ENCODE assay signal across 8 cellular contexts in the genomic region with DNA sequence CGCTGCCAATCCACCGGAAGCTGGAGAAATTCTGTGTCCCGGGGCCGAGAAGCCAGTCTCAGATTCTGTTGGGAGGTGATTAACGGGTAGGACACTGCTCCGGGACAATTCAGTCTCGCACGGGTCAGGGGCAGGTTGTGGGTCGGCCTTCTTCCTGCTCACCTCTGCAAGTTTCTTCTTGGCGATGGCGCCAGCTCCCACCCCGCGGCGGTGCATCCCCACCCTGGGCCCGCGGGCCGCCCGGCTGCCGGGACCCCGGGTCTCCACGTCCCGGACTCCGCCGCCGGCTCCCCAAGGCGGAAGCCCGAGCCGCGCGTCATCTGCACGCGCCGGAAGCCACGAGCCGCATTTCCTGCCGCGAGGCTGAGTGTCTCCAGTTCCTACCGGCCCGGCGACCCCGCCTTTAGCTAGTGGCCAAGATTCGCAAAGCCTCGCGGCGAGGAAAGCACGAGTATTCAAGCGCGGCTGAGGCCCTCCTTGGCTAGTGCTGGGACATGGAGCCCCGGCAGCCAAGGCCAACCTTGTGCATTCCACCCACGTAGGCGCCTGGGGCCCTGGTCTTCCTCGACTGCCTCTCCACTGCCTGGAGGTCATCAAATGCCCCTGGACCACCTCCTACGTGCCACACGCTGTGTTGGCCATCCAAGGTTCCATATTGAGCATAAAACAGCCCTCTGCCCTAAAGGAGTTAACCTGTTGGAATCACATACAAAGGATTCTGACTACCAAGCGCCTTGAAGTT. TPM values are rescaled to one million over a fixed set of nuclear protein-coding genes. Genes with fewer than 3 reads are reported as not detected.
DNase-seq lines count a peak whose midpoint lies in the region; ATAC-seq and TF ChIP-seq lines count a peak whose summit lies in the region.

A gene with protein sequence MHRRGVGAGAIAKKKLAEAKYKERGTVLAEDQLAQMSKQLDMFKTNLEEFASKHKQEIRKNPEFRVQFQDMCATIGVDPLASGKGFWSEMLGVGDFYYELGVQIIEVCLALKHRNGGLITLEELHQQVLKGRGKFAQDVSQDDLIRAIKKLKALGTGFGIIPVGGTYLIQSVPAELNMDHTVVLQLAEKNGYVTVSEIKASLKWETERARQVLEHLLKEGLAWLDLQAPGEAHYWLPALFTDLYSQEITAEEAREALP (minus strand): TSS at position 324 of the 742 bp plus-strand sequence. CDS start 108 bp downstream, at position 216.

- H3K4me1 ChIP-seq in adipocyte (ENCODE audit: control insufficient read depth, insufficient read depth, low read length), result peaks cover 20% of the 10 kb centered on the region
- H3K4me1 ChIP-seq in trophoblast cell (ENCODE audit: control insufficient read depth in 1 of 2, insufficient read depth in 2 of 2, low read length in 2 of 2), result peaks cover 5 to 9% of the 10 kb centered on the region in 2 experiments
- peaks cover 0 to 28% (median 6%) of the 10 kb centered on the region in 4 donors for H3K4me1 ChIP-seq in tibial nerve

- peak within 1 kb of the TSS; percentile 79 for H2BK120ac ChIP-seq in trophoblast cell (ENCODE audit: insufficient read depth, low read length, poor library complexity)

- H3K23ac ChIP-seq in trophoblast cell (ENCODE audit: low read length), result no peak within 1 kb of the TSS

- DNase-seq in GM12865 (ENCODE audit: low read depth) (peak; percentile 95), NCI-H1436 (lab: John Stamatoyannopoulos, UW) (peak; percentile 85), T follicular helper cell (ENCODE audit: low read depth) (peak; percentile 89), adipocyte (ENCODE audit: low read depth) (peak; percentile 97), cardiac septum (ENCODE audit: low spot score) (peak; percentile 95), trophoblast cell (peak; percentile 91 to 95), tibial nerve (ENCODE audit: low spot score in 2 of 2) (peak; percentile 76 to 80)

- no peaks in the 10 kb centered on the region for H3K27me3 ChIP-seq in adipocyte (replicated peaks; ENCODE audit: control insufficient read depth, insufficient read depth, low read length)
- H3K27me3 ChIP-seq in trophoblast cell (ENCODE audit: insufficient read depth, low read length), result no peaks in the 10 kb centered on the region
- no peaks in the 10 kb centered on the region for H3K27me3 ChIP-seq in tibial nerve

- peak within 1 kb of the TSS; percentile 100 for H4K8ac ChIP-seq in trophoblast cell (ENCODE audit: low read depth, low read length)

- no peak within 1 kb of the TSS for H2BK12ac ChIP-seq in trophoblast cell (ENCODE audit: low read length)

- peak within 1 kb of the TSS; percentile 92 for H3K9ac ChIP-seq in adipocyte (ENCODE audit: low read length)
- H3K9ac ChIP-seq in trophoblast cell (ENCODE audit: low read length), result peak within 1 kb of the TSS; percentile 92

- peak within 1 kb of the TSS; percentile 67 for H3K4me2 ChIP-seq in trophoblast cell (ENCODE audit: low read length)

- H3K79me2 ChIP-seq in trophoblast cell (ENCODE audit: control insufficient read depth, insufficient read depth, low read length, poor library complexity), result peaks cover 9% of the 10 kb centered on the region

- peak; percentile 56 to 66 for TF ChIP-seq POLR2A in tibial nerve (IDR thresholded peaks at IDR 0.05)

- peak within 1 kb of the TSS; percentile 84 for H3K18ac ChIP-seq in trophoblast cell (ENCODE audit: low read length)

- peak within 1 kb of the TSS; percentile 99 for H4K12ac ChIP-seq in trophoblast cell (ENCODE audit: low read depth, low read length)

- H2AFZ ChIP-seq in trophoblast cell (ENCODE audit: insufficient read depth, low read length, poor library complexity), result peak within 1 kb of the TSS; percentile 89

- no peak for TF ChIP-seq CTCF in GM12865 (IDR thresholded peaks at IDR 0.05; ENCODE audit: insufficient read depth, low read depth, low read length, missing control alignments)
- no peak for TF ChIP-seq CTCF in tibial nerve (IDR thresholded peaks at IDR 0.05)

- intact Hi-C loops in cardiac septum (cut with DNase I), result loop anchor here (2.0 to 5.0 kb wide), 2 partner anchors 37 to 52 kb away; partner anchors contain the start of genes ATP5MC1 and UBE2Z

- ATAC-seq in HG02763 (IDR thresholded peaks at IDR 0.05; ENCODE audit: unreplicated experiment), result peak; percentile 81

- peaks cover 4% of the 10 kb centered on the region for H3K79me1 ChIP-seq in trophoblast cell (ENCODE audit: low read length)

- H3K36me3 ChIP-seq in adipocyte (ENCODE audit: control insufficient read depth, insufficient read depth, low read length, severe bottlenecking), result peaks cover 22% of the 10 kb centered on the region
- H3K36me3 ChIP-seq in trophoblast cell (ENCODE audit: control insufficient read depth in 1 of 2, insufficient read depth in 2 of 2, low read length in 2 of 2), result peaks cover 10 to 16% of the 10 kb centered on the region in 2 experiments
- H3K36me3 ChIP-seq in tibial nerve, result peaks cover 0 to 26% (median 0%) of the 10 kb centered on the region in 3 donors

- peak within 1 kb of the TSS; percentile 100 for H3K4me3 ChIP-seq in GM12865 (ENCODE audit: low read depth, low read length)
- H3K4me3 ChIP-seq in adipocyte (ENCODE audit: low read length), result peak within 1 kb of the TSS; percentile 87
- H3K4me3 ChIP-seq in trophoblast cell (ENCODE audit: low read depth, low read length), result peak within 1 kb of the TSS; percentile 90
- H3K4me3 ChIP-seq in tibial nerve, result peak within 1 kb of the TSS; percentile 60 to 76 (median 70)

- peak within 1 kb of the TSS; percentile 94 for H4K91ac ChIP-seq in trophoblast cell (ENCODE audit: low read depth, low read length)

- peak within 1 kb of the TSS; percentile 81 for H2BK5ac ChIP-seq in trophoblast cell (ENCODE audit: low read depth, low read length, poor library complexity)

- H3K9me3 ChIP-seq in adipocyte (ENCODE audit: control insufficient read depth, low read length) (no peaks in the 10 kb centered on the region), trophoblast cell (ENCODE audit: insufficient read depth, low read depth, low read length) (no peaks in the 10 kb centered on the region), tibial nerve (no peaks in the 10 kb centered on the region)

- peak within 1 kb of the TSS; percentile 84 for H3K4ac ChIP-seq in trophoblast cell (ENCODE audit: low read depth, low read length)

- H2AK5ac ChIP-seq in trophoblast cell (ENCODE audit: low read length), result peak within 1 kb of the TSS; percentile 28

- no CpG with 5 or more reads among the region's 55 CpGs for WGBS in trophoblast cell (ENCODE audit: extremely low coverage, insufficient coverage, insufficient read length)
- WGBS in tibial nerve, 2 donors, result 3 to 6% methylated on average over 21 to 46 of the region's 55 CpGs

- H3K14ac ChIP-seq in trophoblast cell (ENCODE audit: low read length), result peak within 1 kb of the TSS; percentile 96

- H3K27ac ChIP-seq in trophoblast cell (ENCODE audit: low read depth, low read length) (peak within 1 kb of the TSS; percentile 84), tibial nerve (peak within 1 kb of the TSS; percentile 68 to 89 (median 88))

- TF ChIP-seq EP300 in tibial nerve (IDR thresholded peaks at IDR 0.05), result peak; percentile 62 to 89

RNA-seq across cellular contexts. Expression of the gene that starts here (rescaled TPM):
- total RNA-seq in cardiac septum (76.1 TPM), tibial nerve (100 to 1,000 TPM in 1 of 4 donors, 10 to 100 TPM in 3; 36.9 to 107 (median 75.6) TPM)
- polyA plus RNA-seq in trophoblast cell (2013), result 91.5 and 92.2 TPM in 2 replicates

Comparison
In these comparisons a context has a peak if more than half of its experiments do, and no peak if none do; other contexts are left out.
1. Peak in every context shown above with its lines: DNase-seq, ATAC-seq, H3K4me3 ChIP-seq and H3K27ac ChIP-seq.